ENCODE assay signal across 8 cellular contexts in the genomic region with DNA sequence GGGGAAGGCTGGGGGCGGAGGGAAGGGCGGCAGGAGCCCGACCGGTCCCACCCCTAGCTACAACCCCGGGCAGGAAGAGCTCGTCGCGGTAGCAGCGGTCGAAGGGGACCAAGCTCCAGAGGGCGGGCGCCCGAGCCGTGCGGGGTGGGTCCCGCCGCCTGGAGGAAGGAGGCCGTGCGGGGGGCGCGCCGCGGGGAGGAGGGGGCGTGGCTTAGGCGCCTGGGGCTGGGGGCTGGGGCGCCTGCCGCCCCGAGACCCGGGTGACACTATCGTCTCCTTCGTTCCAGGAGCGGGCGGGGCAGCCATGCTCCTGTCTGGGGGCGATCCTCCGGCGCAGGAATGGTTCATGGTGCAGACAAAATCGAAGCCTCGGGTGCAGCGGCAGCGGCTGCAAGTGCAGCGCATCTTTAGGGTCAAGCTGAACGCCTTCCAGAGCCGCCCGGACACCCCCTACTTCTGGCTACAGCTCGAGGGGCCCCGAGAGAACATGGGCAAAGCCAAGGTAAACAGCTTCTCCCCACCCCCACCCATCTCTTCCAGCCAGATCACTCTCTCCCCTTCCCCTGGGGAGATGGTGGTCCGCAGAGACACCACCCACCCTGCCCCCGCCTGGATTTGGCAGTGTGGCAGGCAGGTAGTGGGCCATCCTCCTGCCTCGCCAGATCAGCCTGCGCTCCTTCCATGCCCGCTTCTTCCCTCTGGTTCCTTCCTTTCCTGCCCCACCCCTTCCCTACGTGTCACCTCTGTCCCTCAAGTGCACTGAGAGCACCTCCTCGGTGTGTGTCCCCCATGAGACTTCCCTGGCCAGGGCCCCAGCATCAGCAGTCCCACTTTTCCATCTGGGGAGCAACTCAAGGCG. TPM values are rescaled to one million over a fixed set of nuclear protein-coding genes. Genes with fewer than 3 reads are reported as not detected.
A peak's percentile ranks its signal among the peaks of the same experiment; 100 is the strongest.
DNase-seq lines count a peak whose midpoint lies in the region; ATAC-seq, FAIRE-seq and TF ChIP-seq lines count a peak whose summit lies in the region.

Gene NYNRIN (plus strand): TSS at position 61 of the 859 bp plus-strand sequence. CDS start 244 bp downstream, at position 305.

- WGBS in heart right ventricle, 2 donors, result 3 to 4% methylated on average over 37 to 54 of the region's 54 CpGs
- WGBS in pancreas, 2 donors, result 10 to 16% methylated on average over 25 to 54 of the region's 54 CpGs

- no peak for FAIRE-seq in pancreas (lab: Jason Lieb, UNC)

- peak within 1 kb of the TSS; percentile 67 to 90 (median 86) for H3K27ac ChIP-seq in heart right ventricle
- H3K27ac ChIP-seq in pancreas, result peak within 1 kb of the TSS in 3 of 4 donors; percentile 39 to 58 (median 41)

- ATAC-seq in heart right ventricle (peak; percentile 84 to 93 (median 89)), pancreas (peak; percentile 72 to 82 (median 80)), GM21423 (IDR thresholded peaks at IDR 0.05; ENCODE audit: unreplicated experiment) (no peak), HG03108 (IDR thresholded peaks at IDR 0.05; ENCODE audit: unreplicated experiment) (no peak)

- H3K27me3 ChIP-seq in adipocyte (replicated peaks; ENCODE audit: control insufficient read depth, insufficient read depth, low read length), result no peaks in the 10 kb centered on the region
- no peaks in the 10 kb centered on the region for H3K27me3 ChIP-seq in heart right ventricle
- H3K27me3 ChIP-seq in pancreas, result no peaks in the 10 kb centered on the region

- H3K36me3 ChIP-seq in adipocyte (ENCODE audit: control insufficient read depth, insufficient read depth, low read length, severe bottlenecking) (no peaks in the 10 kb centered on the region), heart right ventricle (peaks cover 0 to 1% (median 0%) of the 10 kb centered on the region in 9 donors), pancreas (no peaks in the 10 kb centered on the region)

- H3K4me3 ChIP-seq in adipocyte (ENCODE audit: low read length), result peak within 1 kb of the TSS; percentile 76
- H3K4me3 ChIP-seq in heart right ventricle, result peak within 1 kb of the TSS; percentile 49 to 83 (median 74)
- H3K4me3 ChIP-seq in pancreas, result peak within 1 kb of the TSS; percentile 29 to 80 (median 57)

- H3K9me3 ChIP-seq in adipocyte (ENCODE audit: control insufficient read depth, low read length) (no peaks in the 10 kb centered on the region), heart right ventricle (no peaks in the 10 kb centered on the region), pancreas (no peaks in the 10 kb centered on the region)

- H3K4me1 ChIP-seq in adipocyte (ENCODE audit: control insufficient read depth, insufficient read depth, low read length), result peaks cover 30% of the 10 kb centered on the region
- peaks cover 14 to 67% (median 52%) of the 10 kb centered on the region in 9 donors for H3K4me1 ChIP-seq in heart right ventricle
- H3K4me1 ChIP-seq in pancreas, result peaks cover 0 to 21% (median 13%) of the 10 kb centered on the region in 3 donors

- peak; percentile 59 for DNase-seq in EH (ENCODE audit: low read depth)
- peak; percentile 84 for DNase-seq in NCI-H82 (lab: John Stamatoyannopoulos, UW)
- DNase-seq in adipocyte (ENCODE audit: low read depth), result peak; percentile 77
- DNase-seq in heart right ventricle, result peak in 1 of 2 donors; percentile 80
- DNase-seq in pancreas, result peak in 4 of 6 donors; percentile 27 to 79 (median 52)
- DNase-seq in NCI-H2029 treated with DMSO at 0.1 percent for 48 hours (lab: John Stamatoyannopoulos, UW), result no peak

- TF ChIP-seq CTCF in heart right ventricle (IDR thresholded peaks at IDR 0.05), result peak in 2 of 9 donors; percentile 18 to 24
- no peak for TF ChIP-seq CTCF in pancreas (IDR thresholded peaks at IDR 0.05)

- intact Hi-C loops in heart right ventricle (cut with DNase I) (loop anchor here in 4 of 10 donors (2.0 kb wide), 2 partner anchors 30 to 32 kb away; partner anchors contain the start of genes CBLN3 (in 1 of the 4) and KHNYN (in 1 of the 4)), pancreas (cut with DNase I) (no loop called here)

- H3K9ac ChIP-seq in adipocyte (ENCODE audit: low read length), result peak within 1 kb of the TSS; percentile 67

RNA-seq across cellular contexts. Expression of gene NYNRIN, which starts in this region (rescaled TPM):
- 1 to 10 TPM; 3.6 to 9.0 (median 6.4) TPM for total RNA-seq in heart right ventricle
- polyA plus RNA-seq in heart right ventricle, result 1 to 10 TPM; 4.6 to 6.8 TPM
- total RNA-seq in pancreas, result 1 to 10 TPM; 2.1 to 9.0 (median 4.3) TPM
- 1 to 10 TPM; 2.7 to 5.6 TPM for polyA plus RNA-seq in pancreas

Comparison
In these comparisons a context has a peak if more than half of its experiments do, and no peak if none do; other contexts are left out.
1. ATAC-seq: peak in heart right ventricle (8 of 8) and pancreas (4 of 4); none in GM21423 (single experiment) and HG03108 (single experiment).
2. Peak in every context shown above with its lines, with median percentiles within 50 percentile points of each other: H3K4me3 ChIP-seq.